In the genomic region with DNA sequence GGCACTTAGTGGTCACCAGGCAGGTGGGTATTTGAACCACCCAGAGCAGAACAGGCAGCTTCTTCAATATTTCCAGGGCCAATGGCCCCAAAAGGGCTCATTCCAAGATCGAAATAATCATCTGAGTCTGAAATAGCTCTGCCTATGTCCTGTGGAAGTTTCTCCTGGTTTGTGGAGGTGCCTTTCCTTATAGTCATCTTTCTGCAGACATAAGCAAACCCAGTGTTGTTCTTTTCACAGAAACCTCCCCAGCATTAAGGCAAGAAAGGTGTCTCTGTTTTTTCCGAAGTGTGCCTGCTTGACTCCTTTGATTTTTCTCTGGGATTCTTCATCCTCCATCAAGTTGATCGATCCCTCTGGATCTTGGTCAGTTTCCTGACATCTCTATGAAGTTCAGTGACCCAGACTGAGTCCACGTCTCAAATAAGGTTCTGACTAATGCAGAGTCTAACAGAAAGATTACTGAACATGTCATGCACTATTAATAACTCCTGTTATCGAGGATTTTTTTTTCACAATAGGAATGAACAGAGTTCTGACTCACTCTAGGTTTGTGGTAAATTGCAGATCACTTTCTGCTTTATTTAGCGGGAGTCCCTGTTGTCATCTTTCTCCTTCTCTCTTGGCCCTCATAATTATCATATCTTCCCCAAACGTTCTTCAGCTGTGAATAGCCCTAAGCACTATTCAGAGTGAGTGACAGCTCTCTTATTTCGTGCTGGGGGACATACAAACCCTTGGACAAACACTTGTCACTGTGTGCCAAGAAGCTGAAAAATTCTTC, we compare ENCODE assay signal across 9 cellular contexts. TPM values are rescaled to one million over a fixed set of nuclear protein-coding genes. Genes with fewer than 3 reads are reported as not detected.
DNase-seq lines count a peak whose midpoint lies in the region; ATAC-seq lines count a peak whose summit lies in the region.
"Had no signal": no experiment of that assay in that cellular context is flagged by ENCODE, and none has a peak within 500 bp of the region (broad histone marks: within the 10 kb centered on the region; RNA-seq: fewer than 3 reads in every experiment).

No MANE protein-coding gene starts in this region.

- ATAC-seq in aorta (ENCODE audit: low FRiP score) (peak; percentile 27), GM19324 (IDR thresholded peaks at IDR 0.05; ENCODE audit: low FRiP score, unreplicated experiment) (no peak)

- intact Hi-C loops in aorta (cut with DNase I): loop anchor here (2.0 to 5.0 kb wide), 2 partner anchors 24 to 48 kb away; no protein-coding TSS in a partner anchor

- peak overlapping the region; percentile 99 to 100 for H3K27ac ChIP-seq in aorta (ENCODE audit: low read depth in 1 of 2, low read length in 2 of 2)

- peak overlapping the region; percentile 18 for H3K4me3 ChIP-seq in adipocyte (ENCODE audit: low read length)
- H3K4me3 ChIP-seq in aorta (ENCODE audit: low read length in 2 of 2): peak overlapping the region in 1 of 2 donors; percentile 77

- peaks cover under 1% of the 10 kb centered on the region for H3K36me3 ChIP-seq in adipocyte (ENCODE audit: control insufficient read depth, insufficient read depth, low read length, severe bottlenecking)
- no peaks in the 10 kb centered on the region for H3K36me3 ChIP-seq in aorta (ENCODE audit: control insufficient read depth in 1 of 2, insufficient read depth in 2 of 2, low read length in 1 of 2)

- no peaks in the 10 kb centered on the region for H3K9me3 ChIP-seq in adipocyte (ENCODE audit: control insufficient read depth, low read length)
- no peaks in the 10 kb centered on the region for H3K9me3 ChIP-seq in aorta (ENCODE audit: control insufficient read depth, low read length)

- no peaks in the 10 kb centered on the region for H3K27me3 ChIP-seq in adipocyte (replicated peaks; ENCODE audit: control insufficient read depth, insufficient read depth, low read length)
- H3K27me3 ChIP-seq in aorta (ENCODE audit: control insufficient read depth in 1 of 2, insufficient read depth in 2 of 2, low read length in 1 of 2): no peaks in the 10 kb centered on the region

- DNase-seq in AG20443 (ENCODE audit: low spot score) (peak; percentile 74), HS-5 (ENCODE audit: low read depth) (peak; percentile 91), adipocyte (ENCODE audit: low read depth) (peak; percentile 75), kidney glomerular epithelial cell (lab: John Stamatoyannopoulos, UW) (peak; percentile 92), aorta (no peak), T-helper 2 cell (no peak), NCI-H1105 treated with DMSO at 0.1 percent for 48 hours (lab: John Stamatoyannopoulos, UW) (no peak)

- H3K4me1 ChIP-seq in adipocyte (ENCODE audit: control insufficient read depth, insufficient read depth, low read length) (peaks cover 51% of the 10 kb centered on the region), aorta (ENCODE audit: control insufficient read depth in 1 of 2, insufficient read depth in 2 of 2, low read length in 2 of 2) (peaks cover 3 to 6% of the 10 kb centered on the region in 2 donors)

- WGBS in aorta, 2 donors: 4 to 8% methylated on average over 8 of the region's 8 CpGs

- H3K9ac ChIP-seq in adipocyte (ENCODE audit: low read length): peak overlapping the region; percentile 50

RNA-seq across cellular contexts. Expression of gene LRRC3C, which starts 1.5 kb away (rescaled TPM):
- total RNA-seq in aorta: not detected
- not detected for polyA plus RNA-seq in aorta
- total RNA-seq: epithelial cell of proximal tubule had no signal

RNA-seq across cellular contexts. Expression of gene ORMDL3, which starts 1.7 kb away (rescaled TPM):
- total RNA-seq in aorta: 10 to 100 TPM; 44.2 to 45.0 TPM
- 10 to 100 TPM; 50.4 to 74.0 TPM for polyA plus RNA-seq in aorta

RNA-seq across cellular contexts. Expression of gene GSDMB, which starts 10.6 kb away (rescaled TPM):
- total RNA-seq in aorta: 10 to 100 TPM in 1 of 2 donors, 1 to 10 TPM in 1; 9.7 to 14.5 TPM
- polyA plus RNA-seq in aorta: 10 to 100 TPM; 16.7 to 30.1 TPM

RNA-seq across cellular contexts. Expression of gene GSDMA, which starts 33.7 kb away (rescaled TPM):
- total RNA-seq in aorta: 1 to 10 TPM; 1.2 to 6.2 TPM
- under 1 TPM in 1 of 2 donors, not detected in 1; 0.28 TPM for polyA plus RNA-seq in aorta

RNA-seq across cellular contexts. Expression of gene PSMD3, which starts 51.5 kb away (rescaled TPM):
- 10 to 100 TPM; 60.5 to 60.9 TPM for total RNA-seq in aorta
- 10 to 100 TPM; 27.0 to 59.3 TPM for polyA plus RNA-seq in aorta

Comparison
In these comparisons a context has a peak if more than half of its experiments do, and no peak if none do; other contexts are left out.
1. DNase-seq: peak in AG20443 (single experiment), HS-5 (single experiment), adipocyte (single experiment) and kidney glomerular epithelial cell (single experiment); none in aorta (0 of 2), T-helper 2 cell (0 of 5) and NCI-H1105 treated with DMSO at 0.1 percent for 48 hours (single experiment).